ENCODE assay signal across 7 cellular contexts in genomic region chr6:7086488-7086887, GRCh38. TPM values are rescaled to one million over a fixed set of nuclear protein-coding genes. Genes with fewer than 3 reads are reported as not detected.
DNase-seq lines count a peak whose midpoint lies in the region; ATAC-seq and TF ChIP-seq lines count a peak whose summit lies in the region.

No MANE protein-coding gene starts in this region.

- H3K27ac ChIP-seq in endodermal cell (ENCODE audit: low read depth, low read length) = no peak overlapping the region
- H3K27ac ChIP-seq in trophoblast cell (ENCODE audit: low read depth, low read length) = no peak overlapping the region

- H3K27me3 ChIP-seq in endodermal cell (ENCODE audit: control insufficient read depth, insufficient read depth, low read length, poor library complexity, severe bottlenecking) (no peaks in the 10 kb centered on the region), trophoblast cell (ENCODE audit: insufficient read depth, low read length) (no peaks in the 10 kb centered on the region)

- H3K9me3 ChIP-seq in endodermal cell (ENCODE audit: control insufficient read depth, low read length) (no peaks in the 10 kb centered on the region), trophoblast cell (ENCODE audit: insufficient read depth, low read depth, low read length) (no peaks in the 10 kb centered on the region)

- H2BK5ac ChIP-seq in trophoblast cell (ENCODE audit: low read depth, low read length, poor library complexity) = no peak overlapping the region

- H3K4me1 ChIP-seq in endodermal cell (ENCODE audit: control insufficient read depth, insufficient read depth, low read length) (peaks cover 10% of the 10 kb centered on the region), trophoblast cell (ENCODE audit: control insufficient read depth in 1 of 2, insufficient read depth in 2 of 2, low read length in 2 of 2) (peaks cover 8 to 10% of the 10 kb centered on the region in 2 experiments)

- H3K4me3 Mint-ChIP-seq in T-helper 1 cell treated with Interleukin-12 subunit alpha and Interleukin-12 subunit beta and Interleukin-4 antibody, amounts not matched to agents 30 μg/mL and 1 μg/mL, for 36 hours = peak overlapping the region; percentile 78
- no peak overlapping the region for H3K4me3 Mint-ChIP-seq in endodermal cell

- no peaks in the 10 kb centered on the region for H3K79me2 ChIP-seq in trophoblast cell (ENCODE audit: control insufficient read depth, insufficient read depth, low read length, poor library complexity)

- peaks cover 20% of the 10 kb centered on the region for H3K4me1 Mint-ChIP-seq in T-helper 1 cell treated with Interleukin-12 subunit alpha and Interleukin-12 subunit beta and Interleukin-4 antibody, amounts not matched to agents 30 μg/mL and 1 μg/mL, for 36 hours (ENCODE audit: low read depth)
- H3K4me1 Mint-ChIP-seq in endodermal cell = peaks cover 23% of the 10 kb centered on the region

- H2BK120ac ChIP-seq in trophoblast cell (ENCODE audit: insufficient read depth, low read length, poor library complexity) = peak overlapping the region; percentile 75

- ATAC-seq in GM18907 (IDR thresholded peaks at IDR 0.05; ENCODE audit: unreplicated experiment) = peak; percentile 69
- ATAC-seq in HG03045 (IDR thresholded peaks at IDR 0.05; ENCODE audit: unreplicated experiment) = peak; percentile 52

- TF ChIP-seq CTCF in endodermal cell (conservative IDR thresholded peaks at IDR 0.05) = no peak

- peak overlapping the region; percentile 69 for H2BK12ac ChIP-seq in trophoblast cell (ENCODE audit: low read length)

- H3K27me3 Mint-ChIP-seq in T-helper 1 cell treated with Interleukin-12 subunit alpha and Interleukin-12 subunit beta and Interleukin-4 antibody, amounts not matched to agents 30 μg/mL and 1 μg/mL, for 36 hours (ENCODE audit: low read depth) = peaks cover 72% of the 10 kb centered on the region
- H3K27me3 Mint-ChIP-seq in endodermal cell (ENCODE audit: insufficient read depth) = no peaks in the 10 kb centered on the region

- peak overlapping the region; percentile 56 for H2AK5ac ChIP-seq in trophoblast cell (ENCODE audit: low read length)

- peak overlapping the region; percentile 35 for H4K91ac ChIP-seq in trophoblast cell (ENCODE audit: low read depth, low read length)

- H4K8ac ChIP-seq in trophoblast cell (ENCODE audit: low read depth, low read length) = no peak overlapping the region

- no peak overlapping the region for H2AFZ ChIP-seq in trophoblast cell (ENCODE audit: insufficient read depth, low read length, poor library complexity)

- no peaks in the 10 kb centered on the region for H3K36me3 ChIP-seq in endodermal cell (ENCODE audit: control insufficient read depth, insufficient read depth, low read length)
- no peaks in the 10 kb centered on the region for H3K36me3 ChIP-seq in trophoblast cell (ENCODE audit: control insufficient read depth in 1 of 2, insufficient read depth in 2 of 2, low read length in 2 of 2)

- H3K4me3 ChIP-seq in endodermal cell (ENCODE audit: low read length) = no peak overlapping the region
- H3K4me3 ChIP-seq in trophoblast cell (ENCODE audit: low read depth, low read length) = no peak overlapping the region

- H3K14ac ChIP-seq in trophoblast cell (ENCODE audit: low read length) = peak overlapping the region; percentile 53

- H3K23ac ChIP-seq in trophoblast cell (ENCODE audit: low read length) = no peak overlapping the region

- H3K9ac ChIP-seq in endodermal cell (ENCODE audit: extremely low read depth, low read length, poor library complexity, severe bottlenecking) (no peak overlapping the region), trophoblast cell (ENCODE audit: low read length) (no peak overlapping the region)

- H3K36me3 Mint-ChIP-seq in T-helper 1 cell treated with Interleukin-12 subunit alpha and Interleukin-12 subunit beta and Interleukin-4 antibody, amounts not matched to agents 30 μg/mL and 1 μg/mL, for 36 hours (ENCODE audit: low read depth) = no peaks in the 10 kb centered on the region
- H3K36me3 Mint-ChIP-seq in endodermal cell (ENCODE audit: low read depth) = no peaks in the 10 kb centered on the region

- H3K27ac Mint-ChIP-seq in T-helper 1 cell treated with Interleukin-12 subunit alpha and Interleukin-12 subunit beta and Interleukin-4 antibody, amounts not matched to agents 30 μg/mL and 1 μg/mL, for 36 hours = peak overlapping the region; percentile 2
- peak overlapping the region; percentile 7 for H3K27ac Mint-ChIP-seq in endodermal cell

- DNase-seq in endodermal cell = no peak
- DNase-seq in trophoblast cell = peak in 1 of 2 donors; percentile 11
- no peak for DNase-seq in NCI-H2107 treated with DMSO at 0.1 percent for 48 hours (lab: John Stamatoyannopoulos, UW; ENCODE audit: unreplicated experiment)
- no peak for DNase-seq in NCI-H1436 treated with DMSO at 0.1 percent for 48 hours (lab: John Stamatoyannopoulos, UW)

- H3K9me3 Mint-ChIP-seq in T-helper 1 cell treated with Interleukin-12 subunit alpha and Interleukin-12 subunit beta and Interleukin-4 antibody, amounts not matched to agents 30 μg/mL and 1 μg/mL, for 36 hours = no peaks in the 10 kb centered on the region
- no peaks in the 10 kb centered on the region for H3K9me3 Mint-ChIP-seq in endodermal cell

- H3K18ac ChIP-seq in trophoblast cell (ENCODE audit: low read length) = peak overlapping the region; percentile 44

- H3K79me1 ChIP-seq in trophoblast cell (ENCODE audit: low read length) = peaks cover 5% of the 10 kb centered on the region

- no peak overlapping the region for H3K4ac ChIP-seq in trophoblast cell (ENCODE audit: low read depth, low read length)

- no peak overlapping the region for H4K12ac ChIP-seq in trophoblast cell (ENCODE audit: low read depth, low read length)

- 78 to 85% methylated on average over 3 to 9 of the region's 9 CpGs for WGBS in endodermal cell (ENCODE audit: insufficient coverage in 1 of 2, insufficient read length in 1 of 2), 2 experiments
- WGBS in trophoblast cell (ENCODE audit: extremely low coverage, insufficient coverage, insufficient read length) = no CpG with 5 or more reads among the region's 9 CpGs

- no peak overlapping the region for H3K4me2 ChIP-seq in trophoblast cell (ENCODE audit: low read length)

RNA-seq across cellular contexts. Expression of gene RREB1, which starts 21.3 kb away (rescaled TPM):
- total RNA-seq in endodermal cell = 10 to 100 TPM; 51.2 to 64.3 TPM
- 13.7 TPM for polyA plus RNA-seq in endodermal cell (2013, experiment 1 of 2)
- polyA plus RNA-seq in endodermal cell (2013, experiment 2 of 2) = 15.6 TPM
- polyA plus RNA-seq in trophoblast cell (2013) = 45.6 and 46.8 TPM in 2 replicates
